8 cellular contexts compared by ENCODE assay signal in the genomic region with DNA sequence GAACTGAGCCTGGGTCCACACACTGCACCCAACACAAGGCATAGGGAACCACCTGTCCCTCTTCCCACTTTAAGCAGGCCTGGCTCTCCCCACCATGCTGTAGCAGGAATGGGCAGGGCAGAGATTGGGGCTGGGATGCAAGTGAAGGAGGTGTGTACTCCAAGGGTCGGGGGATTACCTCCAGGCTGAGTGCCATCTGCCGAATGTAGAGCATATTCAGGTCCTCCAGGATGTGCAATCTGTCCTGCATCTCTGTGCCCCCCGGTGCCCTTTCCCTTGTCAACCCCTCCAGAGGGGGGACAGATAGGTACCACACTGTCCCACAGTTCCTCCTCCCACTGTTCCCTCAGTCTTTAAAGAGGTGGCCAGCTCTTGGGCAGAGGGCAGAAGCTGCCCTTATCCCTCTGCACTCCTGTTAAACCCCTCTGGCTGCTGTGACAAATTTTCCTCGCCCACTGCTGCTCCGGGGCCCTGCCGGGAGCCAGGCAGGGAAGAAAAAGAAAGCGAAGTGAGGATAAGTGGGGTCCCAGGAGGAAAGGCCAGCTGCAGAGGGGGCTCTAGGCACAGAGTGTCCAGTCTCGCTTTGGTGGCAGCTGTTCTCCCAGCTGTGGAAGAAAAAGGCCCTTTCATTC. TPM values are rescaled to one million over a fixed set of nuclear protein-coding genes. Genes with fewer than 3 reads are reported as not detected.
DNase-seq lines count a peak whose midpoint lies in the region; ATAC-seq and TF ChIP-seq lines count a peak whose summit lies in the region.

No MANE protein-coding gene starts in this region.

- no peak overlapping the region for H2BK120ac ChIP-seq in H9 (ENCODE audit: low read depth, low read length, poor library complexity, severe bottlenecking)

- no peak overlapping the region for H3K4ac ChIP-seq in H9 (ENCODE audit: low read depth, low read length)

- no peak overlapping the region for H3K18ac ChIP-seq in H9 (ENCODE audit: insufficient read length, low read depth, low read length)

- H3K36me3 ChIP-seq in iPS-20b (ENCODE audit: insufficient read depth, low read depth, low read length) (peaks cover 6% of the 10 kb centered on the region; the same call in 1 of the 2 replicates), smooth muscle cell (ENCODE audit: low read depth) (no peaks in the 10 kb centered on the region)
- H3K36me3 ChIP-seq in CD8-positive, alpha-beta T cell (ENCODE audit: insufficient read depth, low read length), result no peaks in the 10 kb centered on the region

- no CpG with 5 or more reads among the region's 8 CpGs for WGBS in H9 (ENCODE audit: extremely low coverage, insufficient read length, low lambda C conversion rate)
- WGBS in smooth muscle cell (ENCODE audit: low lambda C conversion rate), result 36% methylated on average over 8 of the region's 8 CpGs

- H3K4me1 ChIP-seq in H9 (ENCODE audit: insufficient read depth, low read length) (peaks cover 3% of the 10 kb centered on the region; the same call in 1 of the 2 replicates), iPS-20b (ENCODE audit: insufficient read depth, low read length) (peaks cover 32% of the 10 kb centered on the region), smooth muscle cell (ENCODE audit: low read depth) (peaks cover 30% of the 10 kb centered on the region)
- peaks cover 23% of the 10 kb centered on the region for H3K4me1 ChIP-seq in CD8-positive, alpha-beta T cell (ENCODE audit: insufficient read depth, low read length)

- H3K4me3 ChIP-seq in iPS-20b (ENCODE audit: low read length), result peak overlapping the region; percentile 94
- peak overlapping the region; percentile 61 for H3K4me3 ChIP-seq in smooth muscle cell
- no peak overlapping the region for H3K4me3 ChIP-seq in CD8-positive, alpha-beta T cell (ENCODE audit: low read depth, low read length)

- H2BK20ac ChIP-seq in H9 (ENCODE audit: low read depth, low read length, poor library complexity, severe bottlenecking), result no peak overlapping the region

- H3F3A ChIP-seq in smooth muscle cell (ENCODE audit: low read depth), result peaks cover 15% of the 10 kb centered on the region

- CTCF ChIA-PET in CD8-positive, alpha-beta T cell (lab: Charles Lee), result interaction anchor here (1.2 kb wide), 1 partner anchor 43 kb away, joined by 3 read pairs; the partner anchor contains the start of genes CCDC142 and TTC31

- H2BK12ac ChIP-seq in H9 (ENCODE audit: insufficient read length, low read depth, low read length), result no peak overlapping the region

- H3K4me2 ChIP-seq in H9 (ENCODE audit: insufficient read depth, insufficient read length, low read length) (peak overlapping the region; percentile 80), smooth muscle cell (peak overlapping the region; percentile 96)

- H3K27ac Mint-ChIP-seq in H9 (peak overlapping the region; percentile 14 to 96 (median 55); a peak in 4 of 7 replicates), CD14-positive monocyte (no peak overlapping the region)
- no peak overlapping the region for H3K27ac Mint-ChIP-seq in CD8-positive, alpha-beta T cell

- H3K27me3 ChIP-seq in H9 (ENCODE audit: insufficient read depth, low read length) (no peaks in the 10 kb centered on the region), iPS-20b (ENCODE audit: insufficient read depth, low read length) (peaks cover 22% of the 10 kb centered on the region; the same call in 1 of the 2 replicates), smooth muscle cell (ENCODE audit: low read depth) (no peaks in the 10 kb centered on the region)
- peaks cover 16% of the 10 kb centered on the region for H3K27me3 ChIP-seq in CD8-positive, alpha-beta T cell (ENCODE audit: insufficient read depth, low read length)

- H3K14ac ChIP-seq in H9 (ENCODE audit: insufficient read depth, low read length), result no peak overlapping the region; the same call in 1 of the 2 replicates

- no peak overlapping the region for H3K23ac ChIP-seq in H9 (ENCODE audit: insufficient read length, low read depth, low read length)

- peaks cover 7% of the 10 kb centered on the region for H3K79me1 ChIP-seq in H9 (ENCODE audit: insufficient read depth, low read depth, low read length, poor library complexity, severe bottlenecking)

- H3K27me3 Mint-ChIP-seq in H9 (ENCODE audit: low read depth) (peaks cover 7% of the 10 kb centered on the region), CD14-positive monocyte (ENCODE audit: low read depth in 3 of 3) (peaks cover 39 to 55% (median 46%) of the 10 kb centered on the region in 3 donors)
- H3K27me3 Mint-ChIP-seq in CD8-positive, alpha-beta T cell (ENCODE audit: low read depth), result peaks cover 29% of the 10 kb centered on the region

- H3K9me3 Mint-ChIP-seq in H9 (no peaks in the 10 kb centered on the region), CD14-positive monocyte (peaks cover 0 to 9% (median 6%) of the 10 kb centered on the region in 7 donors)
- no peaks in the 10 kb centered on the region for H3K9me3 Mint-ChIP-seq in CD8-positive, alpha-beta T cell

- no peak overlapping the region for H4K91ac ChIP-seq in H9 (ENCODE audit: insufficient read length, low read depth, low read length)

- H4K5ac ChIP-seq in H9 (ENCODE audit: insufficient read length, low read depth, low read length), result no peak overlapping the region

- H3K4me1 Mint-ChIP-seq in H9 (peaks cover 31 to 43% of the 10 kb centered on the region in 2 experiments), CD14-positive monocyte (peaks cover 36% of the 10 kb centered on the region)
- peaks cover 10% of the 10 kb centered on the region for H3K4me1 Mint-ChIP-seq in CD8-positive, alpha-beta T cell (ENCODE audit: low read depth)

- peaks cover 11 to 31% (median 23%) of the 10 kb centered on the region in 3 experiments for H3K36me3 Mint-ChIP-seq in H9 (ENCODE audit: insufficient read depth in 1 of 3, low read depth in 3 of 3)
- peaks cover 4 to 5% of the 10 kb centered on the region in 2 donors for H3K36me3 Mint-ChIP-seq in CD14-positive monocyte
- no peaks in the 10 kb centered on the region for H3K36me3 Mint-ChIP-seq in CD8-positive, alpha-beta T cell

- no peak overlapping the region for H2AFZ ChIP-seq in H9 (ENCODE audit: low read length)
- no peak overlapping the region for H2AFZ ChIP-seq in smooth muscle cell (ENCODE audit: low read depth)

- H3K56ac ChIP-seq in H9 (ENCODE audit: insufficient read length, low read depth, low read length), result no peak overlapping the region

- H4K8ac ChIP-seq in H9 (replicated peaks; ENCODE audit: insufficient read length, low read depth, low read length), result no peak overlapping the region

- H3K23me2 ChIP-seq in H9 (ENCODE audit: insufficient read length, low read depth, low read length, poor library complexity, severe bottlenecking), result peaks cover 11% of the 10 kb centered on the region

- no peak overlapping the region for H3T11ph ChIP-seq in H9 (ENCODE audit: low read length)

- DNase-seq in H9, result no peak
- no peak for DNase-seq in smooth muscle cell (lab: John Stamatoyannopoulos, UW; ENCODE audit: unreplicated experiment)
- no peak for DNase-seq in CD14-positive monocyte (ENCODE audit: low spot score)
- DNase-seq in CD8-positive, alpha-beta T cell, result no peak
- no peak for DNase-seq in pons (ENCODE audit: low spot score)
- DNase-seq in cerebellum (ENCODE audit: low spot score), result no peak

- H3K4me3 Mint-ChIP-seq in H9 (peak overlapping the region; percentile 95 to 99), CD14-positive monocyte (peak overlapping the region in 1 of 2 donors; percentile 92)
- H3K4me3 Mint-ChIP-seq in CD8-positive, alpha-beta T cell, result no peak overlapping the region

- H2AK5ac ChIP-seq in H9 (ENCODE audit: insufficient read length, low read length), result no peak overlapping the region

- no peak overlapping the region for H3K27ac ChIP-seq in H9 (ENCODE audit: insufficient read length, low read depth, low read length)
- H3K27ac ChIP-seq in angular gyrus (ENCODE audit: low read depth, low read length), result peak overlapping the region; percentile 99
- no peak overlapping the region for H3K27ac ChIP-seq in iPS-20b (ENCODE audit: low read length)
- peak overlapping the region; percentile 93 for H3K27ac ChIP-seq in smooth muscle cell (ENCODE audit: low read depth)
- no peak overlapping the region for H3K27ac ChIP-seq in CD8-positive, alpha-beta T cell (ENCODE audit: low read depth, low read length)

- H2BK15ac ChIP-seq in H9 (ENCODE audit: low read depth, low read length), result no peak overlapping the region

- H3K9ac ChIP-seq in H9 (ENCODE audit: extremely low read depth, insufficient read length, low read length) (peak overlapping the region; percentile 65), iPS-20b (ENCODE audit: low read depth, low read length) (peak overlapping the region; percentile 92; the same call in 1 of the 2 replicates), smooth muscle cell (ENCODE audit: low read depth) (peak overlapping the region; percentile 82)

- H3K9me3 ChIP-seq in H9 (ENCODE audit: control insufficient read depth, low read depth, low read length) (no peaks in the 10 kb centered on the region), iPS-20b (ENCODE audit: insufficient read depth, low read depth, low read length) (no peaks in the 10 kb centered on the region), smooth muscle cell (replicated peaks; ENCODE audit: low read depth) (no peaks in the 10 kb centered on the region)
- no peaks in the 10 kb centered on the region for H3K9me3 ChIP-seq in CD8-positive, alpha-beta T cell (ENCODE audit: low read length)

- peaks cover 21% of the 10 kb centered on the region; the same call in 1 of the 2 replicates for H3K79me2 ChIP-seq in H9 (ENCODE audit: insufficient read depth, low read length)
- peaks cover 60% of the 10 kb centered on the region for H3K79me2 ChIP-seq in smooth muscle cell (ENCODE audit: low read depth)

- intact Hi-C loops in CD14-positive monocyte (cut with micrococcal nuclease), result no loop called here
- intact Hi-C loops in CD8-positive, alpha-beta T cell (cut with DNase I, micrococcal nuclease), result no loop called here

- no peak for ATAC-seq in CD8-positive, alpha-beta T cell

- no peak for TF ChIP-seq CTCF in H9 (conservative IDR thresholded peaks at IDR 0.05)
- TF ChIP-seq CTCF in smooth muscle cell (IDR thresholded peaks at IDR 0.05; ENCODE audit: borderline replicate concordance, insufficient read depth, poor library complexity, severe bottlenecking), result no peak
- no peak for TF ChIP-seq CTCF in CD14-positive monocyte (IDR thresholded peaks at IDR 0.05)
- TF ChIP-seq CTCF in CD8-positive, alpha-beta T cell (IDR thresholded peaks at IDR 0.05), result no peak

- POLR2A ChIA-PET in CD8-positive, alpha-beta T cell (lab: Charles Lee), result interaction anchor here (2.2 kb wide), 1 partner anchor 18 kb away, joined by 5 read pairs; the partner anchor contains the start of genes C2orf81 and WDR54

- H4K20me1 ChIP-seq in H9 (ENCODE audit: control insufficient read depth, insufficient read depth, insufficient read length), result no peaks in the 10 kb centered on the region
- peaks cover 53% of the 10 kb centered on the region for H4K20me1 ChIP-seq in smooth muscle cell (ENCODE audit: low read depth)

- H2BK5ac ChIP-seq in H9 (ENCODE audit: insufficient read length, low read length), result no peak overlapping the region

RNA-seq across cellular contexts. Expression of gene RTKN, which starts 2.2 kb away (rescaled TPM):
- total RNA-seq in H9 (2021), result 87.1 and 90.9 TPM in 2 replicates
- 31.4 and 32.5 TPM in 2 replicates for total RNA-seq in smooth muscle cell
- polyA plus RNA-seq in smooth muscle cell, result 60.5 and 69.7 TPM in 2 replicates
- polyA plus RNA-seq in CD14-positive monocyte, result not detected
- total RNA-seq in CD8-positive, alpha-beta T cell, result under 1 TPM; 0.42 to 0.54 TPM
- total RNA-seq in cerebellum, result 11.0 TPM

RNA-seq across cellular contexts. Expression of gene INO80B, which starts 15.4 kb away (rescaled TPM):
- 17.6 and 22.6 TPM in 2 replicates for total RNA-seq in H9 (2021)
- 4.7 and 8.0 TPM in 2 replicates for total RNA-seq in smooth muscle cell
- 10.4 and 23.0 TPM in 2 replicates for polyA plus RNA-seq in smooth muscle cell
- polyA plus RNA-seq in CD14-positive monocyte, result 1 to 10 TPM; 4.8 TPM
- total RNA-seq in CD8-positive, alpha-beta T cell, result 10 to 100 TPM; 47.9 to 52.9 TPM
- total RNA-seq in cerebellum, result 9.2 TPM

RNA-seq across cellular contexts. Expression of gene WDR54, which starts 18.0 kb away (rescaled TPM):
- total RNA-seq in H9 (2021) (65.0 and 66.4 TPM in 2 replicates), smooth muscle cell (35.0 and 52.3 TPM in 2 replicates), cerebellum (18.3 TPM)
- polyA plus RNA-seq in smooth muscle cell (59.2 and 84.5 TPM in 2 replicates), CD14-positive monocyte (10 to 100 TPM in 1 of 2 donors, 1 to 10 TPM in 1; 7.9 to 11.7 TPM)
- total RNA-seq in CD8-positive, alpha-beta T cell, result 10 to 100 TPM; 18.4 to 19.8 TPM

RNA-seq across cellular contexts. Expression of gene C2orf81, which starts 18.1 kb away (rescaled TPM):
- total RNA-seq in H9 (2021) (2.4 and 3.5 TPM in 2 replicates), smooth muscle cell (0.54 and 1.3 TPM in 2 replicates), cerebellum (1.1 TPM)
- polyA plus RNA-seq in smooth muscle cell (2.4 and 3.5 TPM in 2 replicates), CD14-positive monocyte (1 to 10 TPM; 1.2 to 1.7 TPM)
- total RNA-seq in CD8-positive, alpha-beta T cell, result 1 to 10 TPM in 1 of 2 experiments, under 1 TPM in 1; 0.75 to 1.8 TPM

RNA-seq across cellular contexts. Expression of gene WBP1, which starts 18.7 kb away (rescaled TPM):
- 80.7 and 82.1 TPM in 2 replicates for total RNA-seq in H9 (2021)
- total RNA-seq in smooth muscle cell, result 63.9 and 90.8 TPM in 2 replicates
- polyA plus RNA-seq in smooth muscle cell, result 117 and 123 TPM in 2 replicates
- 10 to 100 TPM; 23.9 to 31.0 TPM for polyA plus RNA-seq in CD14-positive monocyte
- 10 to 100 TPM; 68.5 to 70.6 TPM for total RNA-seq in CD8-positive, alpha-beta T cell
- total RNA-seq in cerebellum, result 27.3 TPM

Comparison
In these comparisons a context has a peak if more than half of its experiments do, and no peak if none do; other contexts are left out.
1. H3K27ac ChIP-seq: peak in angular gyrus (single experiment) and smooth muscle cell (single experiment); none in H9 (single experiment), iPS-20b (single experiment) and CD8-positive, alpha-beta T cell (single experiment).
2. H3K27ac Mint-ChIP-seq: peak in H9 (3 of 3); none in CD14-positive monocyte (0 of 7) and CD8-positive, alpha-beta T cell (single experiment).
3. Peak in every context shown above with its lines, with median percentiles within 50 percentile points of each other: H3K9ac ChIP-seq.